Comparison of ENCODE assay signal across 8 cellular contexts in genomic region chr10:103967433-103968142, GRCh38. TPM values are rescaled to one million over a fixed set of nuclear protein-coding genes. Genes with fewer than 3 reads are reported as not detected.
DNase-seq lines count a peak whose midpoint lies in the region; ATAC-seq and TF ChIP-seq lines count a peak whose summit lies in the region.

No MANE protein-coding gene starts in this region.

- TF ChIP-seq CTCF in RWPE1 (conservative IDR thresholded peaks at IDR 0.05; ENCODE audit: low read depth) (no peak), chondrocyte (IDR thresholded peaks at IDR 0.05) (peak; percentile 28), stomach (IDR thresholded peaks at IDR 0.05) (no peak)

- ATAC-seq in GM19328 (IDR thresholded peaks at IDR 0.05; ENCODE audit: unreplicated experiment) (peak; percentile 42), HG03342 (IDR thresholded peaks at IDR 0.05; ENCODE audit: unreplicated experiment) (peak; percentile 27)

- 0 to 1% (median 0%) methylated on average over 34 to 58 of the region's 58 CpGs for WGBS in stomach, 5 donors

- no peaks in the 10 kb centered on the region for H3K9me3 Mint-ChIP-seq in chondrocyte (ENCODE audit: low read depth)

- peak overlapping the region; percentile 99 for H3K4me3 Mint-ChIP-seq in chondrocyte (ENCODE audit: unreplicated experiment)

- H3K9me3 ChIP-seq in stomach, result no peaks in the 10 kb centered on the region

- DNase-seq in D341Med (ENCODE audit: low spot score) (peak; percentile 68), RWPE1 (ENCODE audit: low spot score) (peak; percentile 48), chondrocyte (ENCODE audit: low spot score) (no peak), left kidney (ENCODE audit: low read depth, low spot score) (peak; percentile 75), stomach (no peak), NK-92 (lab: John Stamatoyannopoulos, UW; ENCODE audit: unreplicated experiment) (no peak)

- H3K27ac ChIP-seq in RWPE1, result peak overlapping the region; percentile 89
- H3K27ac ChIP-seq in stomach, result peak overlapping the region; percentile 94 to 100 (median 98)

- H3K36me3 ChIP-seq in stomach, result no peaks in the 10 kb centered on the region

- H3K4me3 ChIP-seq in stomach, result peak overlapping the region; percentile 79 to 99 (median 88)

- H3K27ac Mint-ChIP-seq in chondrocyte (ENCODE audit: unreplicated experiment), result peak overlapping the region; percentile 91

- CTCF ChIA-PET in RWPE1 (lab: Yijun Ruan, JAX), result interaction anchor here (0.7 to 0.9 kb wide), 2 partner anchors 79 to 291 kb away, joined by 3 read pairs; no protein-coding TSS in a partner anchor

- no peak for TF ChIP-seq POLR2A in stomach (IDR thresholded peaks at IDR 0.05)

- H3K36me3 Mint-ChIP-seq in chondrocyte (ENCODE audit: low read depth), result no peaks in the 10 kb centered on the region

- no peaks in the 10 kb centered on the region for H3K27me3 ChIP-seq in stomach

- H3K4me1 Mint-ChIP-seq in chondrocyte (ENCODE audit: low read depth), result peaks cover 51% of the 10 kb centered on the region

- no peak for TF ChIP-seq EP300 in stomach (IDR thresholded peaks at IDR 0.05)

- intact Hi-C loops in stomach (cut with DNase I; ENCODE audit: low total_unique reads), result no loop called here

- no peaks in the 10 kb centered on the region for H3K27me3 Mint-ChIP-seq in chondrocyte (ENCODE audit: low read depth)

- peaks cover 12 to 56% (median 33%) of the 10 kb centered on the region in 4 donors for H3K4me1 ChIP-seq in stomach

- POLR2A ChIA-PET in RWPE1 (lab: Yijun Ruan, JAX; ENCODE audit: low non-redundant PET), result interaction anchor here (0.6 kb wide), 1 partner anchor 78 kb away, joined by 3 read pairs; no protein-coding TSS in a partner anchor

RNA-seq across cellular contexts. Expression of gene SLK, which starts 0.6 kb away (rescaled TPM):
- total RNA-seq in chondrocyte (30.8 to 33.5 TPM (median 30.9 TPM) in 3 replicates), stomach (10 to 100 TPM; 46.9 to 94.5 (median 61.3) TPM)
- polyA plus RNA-seq in stomach, result 10 to 100 TPM; 10.1 to 17.3 (median 11.4) TPM

RNA-seq across cellular contexts. Expression of gene STN1, which starts 49.6 kb away (rescaled TPM):
- total RNA-seq in chondrocyte (15.8 to 22.5 TPM (median 20.4 TPM) in 3 replicates), stomach (10 to 100 TPM in 2 of 5 donors, 1 to 10 TPM in 2, under 1 TPM in 1; 0.45 to 27.0 (median 7.6) TPM)
- 10 to 100 TPM; 18.9 to 41.1 (median 24.0) TPM for polyA plus RNA-seq in stomach

Comparison
In these comparisons a context has a peak if more than half of its experiments do, and no peak if none do; other contexts are left out.
1. DNase-seq: peak in D341Med (single experiment), RWPE1 (single experiment) and left kidney (single experiment); none in chondrocyte (single experiment), stomach (single experiment) and NK-92 (single experiment).